Comparison of ENCODE assay signal across 37 cellular contexts in genomic region chr13:62139597-62139996, GRCh38.
"Had no signal": no experiment of that assay in that cellular context is flagged by ENCODE, and none has a peak within 500 bp of the region (broad histone marks: within the 10 kb centered on the region; RNA-seq: fewer than 3 reads in every experiment).

No MANE protein-coding gene starts in this region.

- H3K27ac Mint-ChIP-seq: activated naive CD4-positive, alpha-beta T cell treated with anti-CD3 and anti-CD28 coated beads for 36 hours; activated naive CD4-positive, alpha-beta T cell treated with anti-CD3 and anti-CD28 coated beads, Interleukin-2, amount 10 ng/mL, durations not matched to agents 7 days and 5 days; activated naive CD4-positive, alpha-beta T cell treated with anti-CD3 and anti-CD28 coated beads, Interleukin-2, amount 50 U/mL, for 24 hours; activated naive CD4-positive, alpha-beta T cell treated with anti-CD3 and anti-CD28 coated beads, Interleukin-2, amount 50 U/mL, for 72 hours; activated naive CD8-positive, alpha-beta T cell; activated naive CD8-positive, alpha-beta T cell treated with anti-CD3 and anti-CD28 coated beads for 36 hours; activated naive CD8-positive, alpha-beta T cell treated with anti-CD3 and anti-CD28 coated beads, Interleukin-2, amount 10 ng/mL, durations not matched to agents 7 days and 5 days; activated naive CD8-positive, alpha-beta T cell treated with anti-CD3 and anti-CD28 coated beads, Interleukin-2, amount 50 U/mL, for 24 hours; activated T-cell treated with anti-CD3 and anti-CD28 coated beads, Interleukin-2, amount 50 U/mL, for 24 hours; activated T-cell treated with anti-CD3 and anti-CD28 coated beads, Interleukin-2, amount 50 U/mL, for 72 hours; activated T-helper 1 cell treated with anti-CD3 and anti-CD28 coated beads, Interleukin-12 subunit alpha, Interleukin-12 subunit beta, Interleukin-2, Interleukin-4 antibody, amounts not matched to agents 30 ng/mL and 10 ng/mL and 1 ng/mL, durations not matched to agents 14 hours and 24 hours and 36 hours; activated T-helper 17 cell treated with anti-CD3 and anti-CD28 coated beads, Interleukin-2, amount 50 U/mL, for 72 hours; activated T-helper 2 cell treated with anti-CD3 and anti-CD28 coated beads, Interferon-gamma antibody, Interleukin-2, Interleukin-4, amounts not matched to agents 10 μg/mL and 5 μg/mL and 100 μg/mL, durations not matched to agents 14 hours and 24 hours and 36 hours; brain had no signal

- DNase-seq: activated effector memory CD4-positive, alpha-beta T cell treated with anti-CD3 and anti-CD28 coated beads, Interleukin-2, amount 50 U/mL, for 16 hours; activated effector memory CD4-positive, alpha-beta T cell treated with Interleukin-2 at 50 U/mL for 16 hours; activated gamma-delta T cell; activated gamma-delta T cell treated with Interleukin-2 at 50 U/mL for 16 hours; activated naive CD4-positive, alpha-beta T cell treated with anti-CD3 and anti-CD28 coated beads for 36 hours; activated naive CD4-positive, alpha-beta T cell treated with anti-CD3 and anti-CD28 coated beads, Interleukin-2, amount 10 ng/mL, durations not matched to agents 7 days and 5 days; activated naive CD4-positive, alpha-beta T cell treated with anti-CD3 and anti-CD28 coated beads, Interleukin-2, amount 50 U/mL, for 16 hours; activated naive CD4-positive, alpha-beta T cell treated with Interleukin-2 at 50 U/mL for 16 hours; activated naive CD8-positive, alpha-beta T cell treated with anti-CD3 and anti-CD28 coated beads for 36 hours; activated naive CD8-positive, alpha-beta T cell treated with anti-CD3 and anti-CD28 coated beads, Interleukin-2, amount 10 ng/mL, durations not matched to agents 7 days and 5 days; activated naive CD8-positive, alpha-beta T cell treated with anti-CD3 and anti-CD28 coated beads, Interleukin-2, amount 50 U/mL, for 24 hours; activated T-cell treated with anti-CD3 and anti-CD28 coated beads, Interleukin-2, amount 50 U/mL, for 1 hour; activated T-cell treated with anti-CD3 and anti-CD28 coated beads, Interleukin-2, amount 50 U/mL, for 24 hours; activated T-cell treated with anti-CD3 and anti-CD28 coated beads, Interleukin-2, amount 50 U/mL, for 4 hours; activated T-cell treated with anti-CD3 and anti-CD28 coated beads, Interleukin-2, amount 50 U/mL, for 48 hours; activated T-cell treated with anti-CD3 and anti-CD28 coated beads, Interleukin-2, amount 50 U/mL, for 72 hours; adrenal gland; amniotic stem cell; amygdala; anterior cingulate cortex; aorta; body of pancreas; brain microvascular endothelial cell; caudate nucleus; central memory CD4-positive, alpha-beta T cell; cerebellar nuclear complex had no signal

- H3K4me3 ChIP-seq: adrenal gland, ascending aorta, body of pancreas, breast epithelium, cardiac muscle cell had no signal

- H3K4me3 Mint-ChIP-seq: activated naive CD4-positive, alpha-beta T cell treated with anti-CD3 and anti-CD28 coated beads for 36 hours; activated naive CD4-positive, alpha-beta T cell treated with anti-CD3 and anti-CD28 coated beads, Interleukin-2, amount 10 ng/mL, durations not matched to agents 7 days and 5 days; activated naive CD4-positive, alpha-beta T cell treated with anti-CD3 and anti-CD28 coated beads, Interleukin-2, amount 50 U/mL, for 24 hours; activated naive CD8-positive, alpha-beta T cell; activated naive CD8-positive, alpha-beta T cell treated with anti-CD3 and anti-CD28 coated beads for 36 hours; activated naive CD8-positive, alpha-beta T cell treated with anti-CD3 and anti-CD28 coated beads, Interleukin-2, amount 10 ng/mL, durations not matched to agents 7 days and 5 days; activated naive CD8-positive, alpha-beta T cell treated with anti-CD3 and anti-CD28 coated beads, Interleukin-2, amount 50 U/mL, for 24 hours; activated T-cell treated with anti-CD3 and anti-CD28 coated beads, Interleukin-2, amount 50 U/mL, for 24 hours; activated T-cell treated with anti-CD3 and anti-CD28 coated beads, Interleukin-2, amount 50 U/mL, for 4 hours; activated T-cell treated with anti-CD3 and anti-CD28 coated beads, Interleukin-2, amount 50 U/mL, for 72 hours; activated T-helper 1 cell treated with anti-CD3 and anti-CD28 coated beads, Interleukin-12 subunit alpha, Interleukin-12 subunit beta, Interleukin-2, Interleukin-4 antibody, amounts not matched to agents 30 ng/mL and 10 ng/mL and 1 ng/mL, durations not matched to agents 14 hours and 24 hours and 36 hours; activated T-helper 17 cell treated with anti-CD3 and anti-CD28 coated beads, Interleukin-2, amount 50 U/mL, for 72 hours; brain; central memory CD8-positive, alpha-beta T cell had no signal

- H3K27ac ChIP-seq: adrenal gland, ascending aorta, body of pancreas, brain microvascular endothelial cell, breast epithelium, cardiac muscle cell had no signal

- H3K27me3 Mint-ChIP-seq: activated naive CD4-positive, alpha-beta T cell treated with anti-CD3 and anti-CD28 coated beads, Interleukin-2, amount 10 ng/mL, durations not matched to agents 7 days and 5 days; activated naive CD4-positive, alpha-beta T cell treated with anti-CD3 and anti-CD28 coated beads, Interleukin-2, amount 50 U/mL, for 24 hours; activated naive CD8-positive, alpha-beta T cell; activated naive CD8-positive, alpha-beta T cell treated with anti-CD3 and anti-CD28 coated beads for 36 hours; activated naive CD8-positive, alpha-beta T cell treated with anti-CD3 and anti-CD28 coated beads, Interleukin-2, amount 10 ng/mL, durations not matched to agents 7 days and 5 days; activated naive CD8-positive, alpha-beta T cell treated with anti-CD3 and anti-CD28 coated beads, Interleukin-2, amount 50 U/mL, for 24 hours; activated T-cell treated with anti-CD3 and anti-CD28 coated beads, Interleukin-2, amount 50 U/mL, for 24 hours; activated T-helper 17 cell treated with anti-CD3 and anti-CD28 coated beads, Interleukin-2, amount 50 U/mL, for 72 hours; brain; central memory CD8-positive, alpha-beta T cell had no signal

- H3K36me3 ChIP-seq: adrenal gland, ascending aorta, brain microvascular endothelial cell, breast epithelium, cardiac muscle cell had no signal

- H3K27me3 ChIP-seq: adrenal gland, ascending aorta, body of pancreas, brain microvascular endothelial cell, breast epithelium, cardiac muscle cell had no signal

- H3K4me1 Mint-ChIP-seq: activated naive CD4-positive, alpha-beta T cell treated with anti-CD3 and anti-CD28 coated beads, Interleukin-2, amount 10 ng/mL, durations not matched to agents 7 days and 5 days; activated naive CD4-positive, alpha-beta T cell treated with anti-CD3 and anti-CD28 coated beads, Interleukin-2, amount 50 U/mL, for 24 hours; activated naive CD8-positive, alpha-beta T cell treated with anti-CD3 and anti-CD28 coated beads for 36 hours; activated naive CD8-positive, alpha-beta T cell treated with anti-CD3 and anti-CD28 coated beads, Interleukin-2, amount 10 ng/mL, durations not matched to agents 7 days and 5 days; activated naive CD8-positive, alpha-beta T cell treated with anti-CD3 and anti-CD28 coated beads, Interleukin-2, amount 50 U/mL, for 24 hours; activated T-helper 17 cell treated with anti-CD3 and anti-CD28 coated beads, Interleukin-2, amount 50 U/mL, for 72 hours; brain; central memory CD8-positive, alpha-beta T cell had no signal

- H3K36me3 Mint-ChIP-seq: activated naive CD4-positive, alpha-beta T cell treated with anti-CD3 and anti-CD28 coated beads, Interleukin-2, amount 10 ng/mL, durations not matched to agents 7 days and 5 days; activated naive CD4-positive, alpha-beta T cell treated with anti-CD3 and anti-CD28 coated beads, Interleukin-2, amount 50 U/mL, for 24 hours; activated naive CD8-positive, alpha-beta T cell; activated naive CD8-positive, alpha-beta T cell treated with anti-CD3 and anti-CD28 coated beads for 36 hours; activated naive CD8-positive, alpha-beta T cell treated with anti-CD3 and anti-CD28 coated beads, Interleukin-2, amount 10 ng/mL, durations not matched to agents 7 days and 5 days; brain had no signal

- H3K4me1 ChIP-seq: adrenal gland, ascending aorta, body of pancreas, breast epithelium had no signal

- H3K9me3 ChIP-seq: adrenal gland, body of pancreas, breast epithelium had no signal
